ENCODE assay signal across 8 cellular contexts in the genomic region with DNA sequence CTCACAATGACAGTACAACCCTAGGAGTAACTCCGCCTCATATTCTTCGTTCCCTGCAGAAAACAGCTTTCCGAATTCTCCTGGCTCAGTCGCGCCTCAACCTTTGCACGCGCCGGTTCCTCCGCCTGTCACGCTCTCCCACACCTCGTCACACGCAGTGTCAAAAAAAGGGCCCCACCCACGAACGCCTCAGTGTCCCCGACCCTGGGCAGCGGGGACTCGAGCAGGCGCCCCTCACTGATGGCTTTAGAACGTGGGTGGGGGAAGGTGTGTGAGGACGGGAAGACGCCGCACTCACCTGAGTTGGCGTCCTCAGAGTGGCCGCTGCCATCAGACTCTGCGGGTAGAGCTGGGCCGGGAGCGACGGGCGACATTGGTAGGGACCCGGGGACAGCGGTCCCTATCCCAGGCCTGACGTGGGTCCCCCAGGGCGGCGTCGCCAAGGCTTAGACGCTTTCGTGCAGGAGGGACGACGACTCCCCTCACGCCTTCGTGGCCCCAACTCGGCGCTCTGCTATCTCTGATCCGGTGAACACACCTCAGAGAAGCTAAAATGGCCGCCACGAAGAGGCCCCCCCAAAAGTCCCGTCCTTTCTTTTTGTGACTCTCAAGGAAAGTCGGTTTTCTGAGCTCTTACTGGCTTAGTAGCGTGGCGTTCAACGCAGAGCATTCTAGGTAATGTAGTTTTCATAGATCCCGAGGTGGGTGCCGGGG. TPM values are rescaled to one million over a fixed set of nuclear protein-coding genes. Genes with fewer than 3 reads are reported as not detected.
DNase-seq lines count a peak whose midpoint lies in the region; ATAC-seq and TF ChIP-seq lines count a peak whose summit lies in the region.

TSS of gene ZNF154 (minus strand) at position 564 of the 714 bp plus-strand sequence. CDS start at position 331, 233 bp downstream.

- peak; percentile 81 for ATAC-seq in stimulated activated naive CD8-positive, alpha-beta T cell treated with anti-CD3 and anti-CD28 coated beads, Interleukin-15, Interleukin-2, amounts not matched to agents 100 U/mL and 50 U/mL, for 24 hours
- ATAC-seq in HG03342 (IDR thresholded peaks at IDR 0.05; ENCODE audit: unreplicated experiment), result no peak
- no peak for ATAC-seq in HG02610 (IDR thresholded peaks at IDR 0.05; ENCODE audit: unreplicated experiment)

- H3K4me1 ChIP-seq in esophagus squamous epithelium (peaks cover 0 to 7% (median 0%) of the 10 kb centered on the region in 3 donors), MM.1S (ENCODE audit: low read length) (no peaks in the 10 kb centered on the region)

- no peaks in the 10 kb centered on the region for H3K9me2 ChIP-seq in MM.1S (replicated peaks; ENCODE audit: insufficient read depth, low read length)

- H3K4me2 ChIP-seq in MM.1S (ENCODE audit: low read depth, low read length), result no peak within 1 kb of the TSS

- H3K9ac ChIP-seq in MM.1S (ENCODE audit: low read length), result no peak within 1 kb of the TSS

- H3F3A ChIP-seq in MM.1S (ENCODE audit: insufficient read depth, low read length), result no peaks in the 10 kb centered on the region

- H3K27ac ChIP-seq in esophagus squamous epithelium (peak within 1 kb of the TSS; percentile 76 to 90 (median 80)), MM.1S (ENCODE audit: low read length) (no peak within 1 kb of the TSS)

- WGBS in esophagus squamous epithelium, 2 donors, result 9 to 11% methylated on average over 14 to 45 of the region's 53 CpGs

- H3K36me3 ChIP-seq in esophagus squamous epithelium (peaks cover 0 to 20% (median 0%) of the 10 kb centered on the region in 3 donors), MM.1S (replicated peaks; ENCODE audit: insufficient read depth, low read length) (no peaks in the 10 kb centered on the region)

- TF ChIP-seq CTCF in GM13977 (IDR thresholded peaks at IDR 0.05; ENCODE audit: extremely low read depth, insufficient read depth, missing control alignments) (no peak), esophagus squamous epithelium (IDR thresholded peaks at IDR 0.05) (no peak), MM.1S (IDR thresholded peaks at IDR 0.05; ENCODE audit: low read length) (no peak)

- no peak within 1 kb of the TSS for H2AFZ ChIP-seq in MM.1S (ENCODE audit: low read length)

- in situ Hi-C loops in GM13977 (cut with MboI; ENCODE audit: low pct_unique_long_range_greater_than_20kb, low sequenced_read_pairs, unreplicated experiment), result no loop called here

- H3K9me3 ChIP-seq in esophagus squamous epithelium (peaks cover 0 to 97% (median 60%) of the 10 kb centered on the region in 3 donors), MM.1S (replicated peaks; ENCODE audit: insufficient read depth, low read length) (no peaks in the 10 kb centered on the region)

- H3K79me2 ChIP-seq in MM.1S (ENCODE audit: low read length), result no peaks in the 10 kb centered on the region

- no peak for TF ChIP-seq POLR2A in esophagus squamous epithelium (IDR thresholded peaks at IDR 0.05)

- intact Hi-C loops in esophagus squamous epithelium (cut with DNase I), result no loop called here

- DNase-seq in GM13977 (ENCODE audit: low spot score) (peak; percentile 67), activated T-cell treated with anti-CD3 and anti-CD28 coated beads for 48 hours (ENCODE audit: low read depth) (peak; percentile 8), esophagus squamous epithelium (lab: John Stamatoyannopoulos, UW) (no peak), middle frontal gyrus (ENCODE audit: extremely low spot score, low spot score) (peak; percentile 59), MM.1S (no peak)
- DNase-seq in stimulated activated naive CD8-positive, alpha-beta T cell treated with anti-CD3 and anti-CD28 coated beads, Interleukin-15, Interleukin-2, amounts not matched to agents 100 U/mL and 50 U/mL, for 24 hours, result peak; percentile 33

- H4K20me1 ChIP-seq in MM.1S (ENCODE audit: insufficient read depth, low read length), result no peaks in the 10 kb centered on the region

- peak within 1 kb of the TSS; percentile 44 to 72 (median 52) for H3K4me3 ChIP-seq in esophagus squamous epithelium
- H3K4me3 ChIP-seq in MM.1S (ENCODE audit: low read length), result no peak within 1 kb of the TSS; the same call in 1 of the 2 replicates

- no peaks in the 10 kb centered on the region for H3K27me3 ChIP-seq in esophagus squamous epithelium
- no peaks in the 10 kb centered on the region for H3K27me3 ChIP-seq in MM.1S (replicated peaks; ENCODE audit: insufficient read depth, low read length)

RNA-seq across cellular contexts. Expression of gene ZNF154, which starts in this region (rescaled TPM):
- 1 to 10 TPM in 2 of 4 donors, under 1 TPM in 2; 0.15 to 2.5 (median 0.94) TPM for total RNA-seq in esophagus squamous epithelium

Comparison
In these comparisons a context has a peak if more than half of its experiments do, and no peak if none do; other contexts are left out.
1. DNase-seq: peak in GM13977 (single experiment), activated T-cell treated with anti-CD3 and anti-CD28 coated beads for 48 hours (single experiment), middle frontal gyrus (single experiment) and stimulated activated naive CD8-positive, alpha-beta T cell treated with anti-CD3 and anti-CD28 coated beads, Interleukin-15, Interleukin-2, amounts not matched to agents 100 U/mL and 50 U/mL, for 24 hours (single experiment); none in esophagus squamous epithelium (single experiment) and MM.1S (single experiment).